In the genomic region with DNA sequence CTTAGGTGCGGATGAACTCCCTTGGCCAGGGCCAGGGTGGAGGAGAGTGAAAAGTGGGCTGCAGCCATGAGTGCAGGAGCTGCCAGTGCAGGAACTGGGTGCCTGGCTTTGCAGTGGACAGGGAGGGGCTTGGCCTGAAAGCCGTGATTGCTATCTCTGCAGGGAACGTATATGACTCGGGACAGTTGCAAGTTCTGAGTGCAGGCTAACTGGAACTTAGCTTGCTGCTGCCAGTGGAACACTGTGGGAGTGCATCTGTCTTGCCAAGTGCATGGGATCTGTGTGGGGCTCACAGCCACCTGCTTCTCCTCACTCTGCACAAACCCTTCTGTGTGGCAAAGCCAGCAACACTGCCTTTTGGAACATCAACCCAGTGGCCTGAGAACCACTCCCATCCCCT, we compare ENCODE assay signal across 1 cellular context.
TF ChIP-seq lines count a peak whose summit lies in the region.

No MANE protein-coding gene starts in this region.

TF ChIP-seq in HepG2, 621 proteins besides CTCF, POLR2A, EP300 and RAD21:
- TF ChIP-seq, protein P1, sequence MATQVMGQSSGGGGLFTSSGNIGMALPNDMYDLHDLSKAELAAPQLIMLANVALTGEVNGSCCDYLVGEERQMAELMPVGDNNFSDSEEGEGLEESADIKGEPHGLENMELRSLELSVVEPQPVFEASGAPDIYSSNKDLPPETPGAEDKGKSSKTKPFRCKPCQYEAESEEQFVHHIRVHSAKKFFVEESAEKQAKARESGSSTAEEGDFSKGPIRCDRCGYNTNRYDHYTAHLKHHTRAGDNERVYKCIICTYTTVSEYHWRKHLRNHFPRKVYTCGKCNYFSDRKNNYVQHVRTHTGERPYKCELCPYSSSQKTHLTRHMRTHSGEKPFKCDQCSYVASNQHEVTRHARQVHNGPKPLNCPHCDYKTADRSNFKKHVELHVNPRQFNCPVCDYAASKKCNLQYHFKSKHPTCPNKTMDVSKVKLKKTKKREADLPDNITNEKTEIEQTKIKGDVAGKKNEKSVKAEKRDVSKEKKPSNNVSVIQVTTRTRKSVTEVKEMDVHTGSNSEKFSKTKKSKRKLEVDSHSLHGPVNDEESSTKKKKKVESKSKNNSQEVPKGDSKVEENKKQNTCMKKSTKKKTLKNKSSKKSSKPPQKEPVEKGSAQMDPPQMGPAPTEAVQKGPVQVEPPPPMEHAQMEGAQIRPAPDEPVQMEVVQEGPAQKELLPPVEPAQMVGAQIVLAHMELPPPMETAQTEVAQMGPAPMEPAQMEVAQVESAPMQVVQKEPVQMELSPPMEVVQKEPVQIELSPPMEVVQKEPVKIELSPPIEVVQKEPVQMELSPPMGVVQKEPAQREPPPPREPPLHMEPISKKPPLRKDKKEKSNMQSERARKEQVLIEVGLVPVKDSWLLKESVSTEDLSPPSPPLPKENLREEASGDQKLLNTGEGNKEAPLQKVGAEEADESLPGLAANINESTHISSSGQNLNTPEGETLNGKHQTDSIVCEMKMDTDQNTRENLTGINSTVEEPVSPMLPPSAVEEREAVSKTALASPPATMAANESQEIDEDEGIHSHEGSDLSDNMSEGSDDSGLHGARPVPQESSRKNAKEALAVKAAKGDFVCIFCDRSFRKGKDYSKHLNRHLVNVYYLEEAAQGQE (IDR thresholded peaks at IDR 0.05; ENCODE audit: borderline replicate concordance in 1 of 2, low read depth in 1 of 2, low read length in 2 of 2): no peak
- TF ChIP-seq, protein P2, sequence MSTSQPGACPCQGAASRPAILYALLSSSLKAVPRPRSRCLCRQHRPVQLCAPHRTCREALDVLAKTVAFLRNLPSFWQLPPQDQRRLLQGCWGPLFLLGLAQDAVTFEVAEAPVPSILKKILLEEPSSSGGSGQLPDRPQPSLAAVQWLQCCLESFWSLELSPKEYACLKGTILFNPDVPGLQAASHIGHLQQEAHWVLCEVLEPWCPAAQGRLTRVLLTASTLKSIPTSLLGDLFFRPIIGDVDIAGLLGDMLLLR (CRISPR knock-in tag; IDR thresholded peaks at IDR 0.05): no peak
